In genomic region chr1:230105245-230105753, GRCh38 we compare ENCODE assay signal across 10 cellular contexts. TPM values are rescaled to one million over a fixed set of nuclear protein-coding genes. Genes with fewer than 3 reads are reported as not detected.
A peak's percentile ranks its signal among the peaks of the same experiment; 100 is the strongest.
DNase-seq lines count a peak whose midpoint lies in the region; ATAC-seq and TF ChIP-seq lines count a peak whose summit lies in the region.
"Had no signal": no experiment of that assay in that cellular context is flagged by ENCODE, and none has a peak within 500 bp of the region (broad histone marks: within the 10 kb centered on the region; RNA-seq: fewer than 3 reads in every experiment).

No MANE protein-coding gene starts in this region.

- H3K4me3 Mint-ChIP-seq in MCF 10A (ENCODE audit: unreplicated experiment) (peak overlapping the region; percentile 61), nephron (no peak overlapping the region)

- TF ChIP-seq CTCF in BJ (IDR thresholded peaks at IDR 0.05; ENCODE audit: insufficient read depth, low read depth, low read length), result no peak
- no peak for TF ChIP-seq CTCF in MCF 10A (IDR thresholded peaks at IDR 0.05; ENCODE audit: unreplicated experiment)
- TF ChIP-seq CTCF in nephron (IDR thresholded peaks at IDR 0.05; ENCODE audit: unreplicated experiment in 3 of 3), result no peak

- POLR2A ChIA-PET in BJ (lab: Charles Lee), result no interaction called here
- POLR2A ChIA-PET in MCF 10A (lab: Yijun Ruan, JAX), result interaction anchor here (0.8 to 8.0 kb wide), 21 partner anchors 10 to 477 kb away, joined by 3 to 162 read pairs (median 8); partner anchors contain the start of gene GALNT2

- H3K4me3 ChIP-seq in BJ (ENCODE audit: low read depth, low read length), result 0 out of 2 replicates have a peak overlapping the region, but pooled peaks have one; percentile 1

- H3K36me3 ChIP-seq in BJ (ENCODE audit: control insufficient read depth, insufficient read depth, low read length), result no peaks in the 10 kb centered on the region
- H3K36me3 ChIP-seq in KOPT-K1 (ENCODE audit: insufficient read depth, low read length), result peaks cover 36% of the 10 kb centered on the region

- peak overlapping the region; percentile 77 for H3K27ac ChIP-seq in KOPT-K1 (ENCODE audit: low read depth, low read length, poor library complexity, severe bottlenecking)

- in situ Hi-C loops in G401 (cut with HindIII; ENCODE audit: low sequenced_read_pairs), result no loop called here

- DNase-seq in BJ (ENCODE audit: low read depth) (no peak), MCF 10A (ENCODE audit: unreplicated experiment) (no peak), NOMO-1 treated with DMSO at 0.1 percent for 48 hours (lab: John Stamatoyannopoulos, UW; ENCODE audit: unreplicated experiment) (no peak), iPS-NIHi7 (ENCODE audit: extremely low spot score) (no peak), G401 (ENCODE audit: low spot score) (no peak)
- DNase-seq: activated gamma-delta T cell had no signal

- H3K36me3 Mint-ChIP-seq in MCF 10A (ENCODE audit: insufficient read depth, unreplicated experiment) (peaks cover 6% of the 10 kb centered on the region), nephron (ENCODE audit: low read depth) (no peaks in the 10 kb centered on the region)

- intact Hi-C loops in MCF 10A (cut with micrococcal nuclease), result loop anchor here (2.0 to 5.0 kb wide), 4 partner anchors 36 to 207 kb away; no protein-coding TSS in a partner anchor

- H3K4me1 Mint-ChIP-seq in MCF 10A (ENCODE audit: insufficient read depth, unreplicated experiment) (peaks cover 72% of the 10 kb centered on the region), nephron (peaks cover 66% of the 10 kb centered on the region)

- BruUV-seq in MCF 10A (replicated peaks; lab: Mats Ljungman, UMichigan), result TSS peak; percentile 29

- no peaks in the 10 kb centered on the region for H3K9me3 ChIP-seq in KOPT-K1 (ENCODE audit: insufficient read depth, low read length, poor library complexity, severe bottlenecking)

- peak overlapping the region; percentile 65 for H3K27ac Mint-ChIP-seq in MCF 10A (ENCODE audit: low read depth, unreplicated experiment)
- H3K27ac Mint-ChIP-seq in nephron, result peak overlapping the region; percentile 5 to 76 (median 74)

- H3K27me3 Mint-ChIP-seq in MCF 10A (ENCODE audit: insufficient read depth, unreplicated experiment) (no peaks in the 10 kb centered on the region), nephron (ENCODE audit: low read depth) (peaks cover 32% of the 10 kb centered on the region)
- H3K27me3 Mint-ChIP-seq: IgD-negative memory B cell had no signal

- CTCF ChIA-PET in BJ (lab: Yijun Ruan, JAX) (interaction anchor here (1.3 to 1.6 kb wide), 4 partner anchors 8 to 57 kb away, joined by 3 to 6 read pairs (median 4); no protein-coding TSS in a partner anchor), MCF 10A (lab: Yijun Ruan, JAX) (interaction anchor here (0.6 to 5.0 kb wide), 10 partner anchors 9 to 481 kb away, joined by 4 to 49 read pairs (median 6); no protein-coding TSS in a partner anchor)

- no peak for ATAC-seq in GM19467 (IDR thresholded peaks at IDR 0.05; ENCODE audit: unreplicated experiment)

- H3K9me3 Mint-ChIP-seq in MCF 10A (ENCODE audit: unreplicated experiment), result no peaks in the 10 kb centered on the region
- H3K9me3 Mint-ChIP-seq in nephron, result no peaks in the 10 kb centered on the region
- H3K9me3 Mint-ChIP-seq: IgD-negative memory B cell had no signal

- no peaks in the 10 kb centered on the region for H3K27me3 ChIP-seq in BJ (ENCODE audit: control insufficient read depth, insufficient read depth, low read length)

RNA-seq across cellular contexts. Expression of gene GALNT2, which starts 38.3 kb away (rescaled TPM):
- polyA plus RNA-seq in BJ (2011; rRNA removed), result 70.6 and 90.9 TPM in 2 replicates
- 54.5 and 58.4 TPM in 2 replicates for polyA minus RNA-seq in BJ (2011; rRNA and poly(A)+ RNA removed)
- 104 and 114 TPM in 2 replicates for total RNA-seq in MCF 10A (2022)
- 36.7 and 42.8 TPM in 2 replicates for total RNA-seq in G401 (2014; rRNA removed; shearing (Covaris generic))
